ENCODE assay signal across 14 cellular contexts in genomic region chr6:112268011-112268410, GRCh38. TPM values are rescaled to one million over a fixed set of nuclear protein-coding genes. Genes with fewer than 3 reads are reported as not detected.
"Had no signal": no experiment of that assay in that cellular context is flagged by ENCODE, and none has a peak within 500 bp of the region (broad histone marks: within the 10 kb centered on the region; RNA-seq: fewer than 3 reads in every experiment).

No MANE protein-coding gene starts in this region.

- H3K27ac Mint-ChIP-seq: activated CD8-positive, alpha-beta T cell treated with anti-CD3 and anti-CD28 coated beads for 36 hours; activated T-helper 1 cell treated with anti-CD3 and anti-CD28 coated beads, Interleukin-12 subunit alpha, Interleukin-12 subunit beta, Interleukin-2, Interleukin-4 antibody, amounts not matched to agents 30 ng/mL and 10 ng/mL and 1 ng/mL, durations not matched to agents 14 hours and 24 hours and 36 hours had no signal

- H3K4me3 ChIP-seq: coronary artery, ovary, SK-N-MC, vagina had no signal

- H3K27ac ChIP-seq: SK-N-MC, vagina, VCaP had no signal

- ATAC-seq: activated CD8-positive, alpha-beta T cell treated with anti-CD3 and anti-CD28 coated beads for 36 hours had no signal

- H3K36me3 ChIP-seq: ovary, vagina had no signal

- H3K9me3 ChIP-seq: ovary, vagina had no signal

- H3K27me3 ChIP-seq: ovary, vagina had no signal

- DNase-seq: activated CD8-positive, alpha-beta memory T cell treated with anti-CD3 and anti-CD28 coated beads, Interleukin-2, amount 50 U/mL, for 4 hours; activated CD8-positive, alpha-beta T cell treated with anti-CD3 and anti-CD28 coated beads for 36 hours; activated naive CD4-positive, alpha-beta T cell; caudate nucleus; effector CD8-positive, alpha-beta T cell; ovary; stimulated activated CD4-positive, alpha-beta T cell treated with anti-CD3 and anti-CD28 coated beads, Interleukin-2, amount 100 ng/mL, for 24 hours; stimulated activated naive CD4-positive, alpha-beta T cell; T-helper 1 cell had no signal

- H3K4me3 Mint-ChIP-seq: activated CD8-positive, alpha-beta T cell treated with anti-CD3 and anti-CD28 coated beads for 36 hours; activated T-helper 1 cell treated with anti-CD3 and anti-CD28 coated beads, Interleukin-12 subunit alpha, Interleukin-12 subunit beta, Interleukin-2, Interleukin-4 antibody, amounts not matched to agents 30 ng/mL and 10 ng/mL and 1 ng/mL, durations not matched to agents 14 hours and 24 hours and 36 hours had no signal

- H3K9me3 Mint-ChIP-seq: activated CD8-positive, alpha-beta T cell treated with anti-CD3 and anti-CD28 coated beads for 36 hours; activated T-helper 1 cell treated with anti-CD3 and anti-CD28 coated beads, Interleukin-12 subunit alpha, Interleukin-12 subunit beta, Interleukin-2, Interleukin-4 antibody, amounts not matched to agents 30 ng/mL and 10 ng/mL and 1 ng/mL, durations not matched to agents 14 hours and 24 hours and 36 hours had no signal

RNA-seq across cellular contexts. Expression of gene LAMA4, which starts 13.6 kb away (rescaled TPM):
- total RNA-seq: activated CD8-positive, alpha-beta T cell treated with anti-CD3 and anti-CD28 coated beads for 36 hours; activated T-helper 1 cell treated with anti-CD3 and anti-CD28 coated beads, Interleukin-12 subunit alpha, Interleukin-12 subunit beta, Interleukin-2, Interleukin-4 antibody, amounts not matched to agents 30 ng/mL and 10 ng/mL and 1 ng/mL, durations not matched to agents 14 hours and 24 hours and 36 hours had no signal
